20 cellular contexts compared by ENCODE assay signal in the genomic region with DNA sequence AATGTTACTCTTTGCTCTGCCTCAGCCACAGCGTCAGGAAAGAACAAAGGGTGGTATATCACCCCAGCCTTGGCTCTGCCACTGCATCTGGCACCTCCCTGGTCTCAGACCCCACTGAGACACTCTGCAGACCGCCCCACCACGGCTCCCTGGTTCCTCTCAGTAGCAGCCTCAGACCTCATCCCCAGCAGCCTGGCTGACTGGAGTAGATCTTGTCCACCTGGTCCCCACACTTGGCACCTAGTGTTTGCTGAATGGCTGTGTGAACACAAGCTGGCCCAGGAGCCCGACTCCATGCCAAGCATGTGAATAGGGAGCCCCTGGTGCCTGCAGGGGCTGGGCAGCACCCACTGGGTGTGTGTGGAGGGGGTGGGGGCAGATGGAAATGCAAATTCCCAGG. TPM values are rescaled to one million over a fixed set of nuclear protein-coding genes. Genes with fewer than 3 reads are reported as not detected.
"Had no signal": no experiment of that assay in that cellular context is flagged by ENCODE, and none has a peak within 500 bp of the region (broad histone marks: within the 10 kb centered on the region; RNA-seq: fewer than 3 reads in every experiment).

No MANE protein-coding gene starts in this region.

- H3K27me3 ChIP-seq: brain microvascular endothelial cell, uterus had no signal

- H3K4me3 ChIP-seq: dorsolateral prefrontal cortex, lung, transverse colon, uterus had no signal

- H3K27ac ChIP-seq: brain microvascular endothelial cell, epithelial cell of prostate, transverse colon, uterus had no signal

- H3K9me3 ChIP-seq: transverse colon, uterus had no signal

- FAIRE-seq: colon had no signal

- DNase-seq: activated CD4-positive, alpha-beta T cell treated with anti-CD3 and anti-CD28 coated beads, Interleukin-2, amount 10 ng/mL, durations not matched to agents 24 days and 14 days; activated CD8-positive, alpha-beta T cell treated with anti-CD3 and anti-CD28 coated beads for 36 hours; activated naive CD4-positive, alpha-beta T cell treated with anti-CD3 and anti-CD28 coated beads for 36 hours; activated naive CD8-positive, alpha-beta T cell treated with anti-CD3 and anti-CD28 coated beads, Interleukin-2, amount 50 U/mL, for 24 hours; activated T-cell treated with anti-CD3 and anti-CD28 coated beads, Interleukin-2, amount 50 U/mL, for 24 hours; brain microvascular endothelial cell; central memory CD4-positive, alpha-beta T cell; dorsolateral prefrontal cortex; foreskin fibroblast; hippocampal formation; nucleus accumbens; retina; stimulated activated CD4-positive, alpha-beta T cell treated with anti-CD3 and anti-CD28 coated beads, Interleukin-2, amount 100 ng/mL, for 24 hours; T1000; uterus had no signal

- H3K36me3 ChIP-seq: uterus had no signal

RNA-seq across cellular contexts. Expression of a gene that starts 2.1 kb away (rescaled TPM):
- total RNA-seq: activated CD4-positive, alpha-beta T cell treated with anti-CD3 and anti-CD28 coated beads, Interleukin-2, amount 10 ng/mL, durations not matched to agents 24 days and 14 days; activated CD8-positive, alpha-beta T cell treated with anti-CD3 and anti-CD28 coated beads for 36 hours; activated naive CD4-positive, alpha-beta T cell treated with anti-CD3 and anti-CD28 coated beads for 36 hours; activated T-helper 2 cell treated with anti-CD3 and anti-CD28 coated beads, Interferon-gamma antibody, Interleukin-2, Interleukin-4, amounts not matched to agents 10 μg/mL and 5 μg/mL and 100 μg/mL, durations not matched to agents 14 hours and 24 hours and 36 hours had no signal
